ENCODE assay signal across 12 cellular contexts in the genomic region with DNA sequence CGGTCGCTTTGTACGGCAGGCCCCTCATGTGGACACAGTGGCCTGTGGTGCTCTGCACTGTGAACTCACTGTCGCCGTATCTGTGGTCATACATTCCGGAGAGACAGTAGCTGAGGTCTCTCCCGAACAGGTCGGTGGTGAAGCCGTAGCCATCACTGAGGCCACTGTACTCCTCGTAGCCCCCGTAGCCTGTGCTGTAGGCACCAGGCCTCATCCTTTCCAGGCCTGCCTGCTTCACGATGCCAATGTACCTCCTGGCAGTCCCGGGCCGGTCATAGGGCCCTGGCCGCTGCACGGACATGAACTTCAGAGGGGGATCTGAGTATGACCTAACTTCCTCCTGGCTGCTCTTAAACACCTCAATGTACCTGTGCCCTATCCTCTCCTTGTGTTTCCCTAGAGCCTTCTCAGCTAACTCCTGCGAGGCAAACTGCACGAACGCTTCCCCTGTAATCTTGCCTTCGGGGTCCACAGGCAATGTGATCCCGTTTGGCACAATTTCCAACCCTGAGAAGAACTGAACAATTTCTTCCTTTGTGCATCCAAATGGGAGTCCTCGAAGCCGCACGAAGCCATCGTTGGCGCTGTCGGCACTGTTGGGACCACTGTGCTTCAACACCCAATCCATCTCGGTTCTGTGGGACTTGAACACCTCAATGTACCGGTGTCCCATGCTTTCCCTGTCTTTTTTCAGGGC. TPM values are rescaled to one million over a fixed set of nuclear protein-coding genes. Genes with fewer than 3 reads are reported as not detected.
DNase-seq lines count a peak whose midpoint lies in the region; ATAC-seq and TF ChIP-seq lines count a peak whose summit lies in the region.
"Had no signal": no experiment of that assay in that cellular context is flagged by ENCODE, and none has a peak within 500 bp of the region (broad histone marks: within the 10 kb centered on the region; RNA-seq: fewer than 3 reads in every experiment).

No MANE protein-coding gene starts in this region.

- H3K27me3 ChIP-seq in IMR-90 (ENCODE audit: control insufficient read depth, insufficient read depth, low read length) = no peaks in the 10 kb centered on the region
- H3K27me3 ChIP-seq: adrenal gland, left lung had no signal

- H3K36me3 Mint-ChIP-seq in Calu3 (ENCODE audit: insufficient read depth, unreplicated experiment) = peaks cover 79% of the 10 kb centered on the region
- H3K36me3 Mint-ChIP-seq in central memory CD8-positive, alpha-beta T cell (ENCODE audit: insufficient read depth) = peaks cover 62% of the 10 kb centered on the region

- dilution Hi-C loops in IMR-90 (cut with HindIII; ENCODE audit: low sequenced_read_pairs, unreplicated experiment) = no loop called here

- no peak overlapping the region for H3K14ac ChIP-seq in IMR-90 (replicated peaks; ENCODE audit: low read depth, low read length)

- TSS peak; percentile 14 for BruUV-seq in Calu3 (replicated peaks; lab: Mats Ljungman, UMichigan)
- BruUV-seq in IMR-90 (replicated peaks; lab: Mats Ljungman, UMichigan) = TSS peak; percentile 76

- H3K56ac ChIP-seq in IMR-90 (ENCODE audit: extremely low read depth, insufficient read depth, low read length) = no peak overlapping the region

- no peak overlapping the region for H3K27ac ChIP-seq in IMR-90 (ENCODE audit: insufficient read depth, low read length)
- H3K27ac ChIP-seq: adrenal gland, left lung had no signal

- CTCF ChIA-PET in Calu3 (lab: Charles Lee) (interaction anchor here (0.5 kb wide), 1 partner anchor 468 kb away, joined by 4 read pairs; no protein-coding TSS in a partner anchor), IMR-90 (lab: Yijun Ruan, JAX) (no interaction called here)

- no peak overlapping the region for H3K18ac ChIP-seq in IMR-90 (ENCODE audit: low read depth, low read length)

- peaks cover 55% of the 10 kb centered on the region for H3K4me1 Mint-ChIP-seq in Calu3 (ENCODE audit: low read depth, unreplicated experiment)
- H3K4me1 Mint-ChIP-seq in central memory CD8-positive, alpha-beta T cell = peaks cover 66% of the 10 kb centered on the region

- WGBS in IMR-90 (ENCODE audit: extremely low coverage in 2 of 2, insufficient read length in 1 of 2), 2 experiments = 97% methylated on average over 23 of the region's 29 CpGs; no CpG with 5 or more reads in 1 of the 2 experiments

- POLR2A ChIA-PET in IMR-90 (lab: Charles Lee; ENCODE audit: unreplicated experiment) = no interaction called here

- peaks cover 52% of the 10 kb centered on the region for H3K36me3 ChIP-seq in IMR-90 (ENCODE audit: control insufficient read depth, insufficient read depth, low read length)

- no peak overlapping the region for H2BK120ac ChIP-seq in IMR-90 (ENCODE audit: low read depth, low read length)

- H2BK5ac ChIP-seq in IMR-90 (ENCODE audit: low read depth, low read length, poor library complexity, severe bottlenecking) = no peak overlapping the region

- DNase-seq in Calu3 = no peak
- no peak for DNase-seq in IMR-90
- DNase-seq in central memory CD8-positive, alpha-beta T cell (ENCODE audit: low spot score in 2 of 2) = no peak
- DNase-seq in posterior vena cava (ENCODE audit: low spot score) = peak; percentile 61
- DNase-seq in middle frontal gyrus (ENCODE audit: extremely low spot score, low spot score) = no peak
- DNase-seq: NCI-H1436 treated with DMSO at 0.1 percent for 48 hours, NCI-H526 had no signal

- intact Hi-C loops in Calu3 (cut with micrococcal nuclease; ENCODE audit: unreplicated experiment) (no loop called here), IMR-90 (cut with micrococcal nuclease) (no loop called here), posterior vena cava (cut with DNase I) (no loop called here)

- no peak overlapping the region for H3K4ac ChIP-seq in IMR-90 (ENCODE audit: low read depth, low read length)

- no peak overlapping the region for H4K5ac ChIP-seq in IMR-90 (ENCODE audit: low read depth, low read length)

- TF ChIP-seq POLR2A in IMR-90 (IDR thresholded peaks at IDR 0.05; ENCODE audit: low read depth, low read length) = no peak

- no peaks in the 10 kb centered on the region for H3K4me1 ChIP-seq in IMR-90 (ENCODE audit: control insufficient read depth, insufficient read depth, low read length)

- peaks cover 63% of the 10 kb centered on the region for H4K20me1 ChIP-seq in IMR-90 (ENCODE audit: insufficient read depth, low read length)

- peaks cover 29 to 44% of the 10 kb centered on the region in 2 experiments for H3K79me1 ChIP-seq in IMR-90 (ENCODE audit: low read depth in 1 of 2, low read length in 2 of 2)

- H3K4me2 ChIP-seq in IMR-90 (ENCODE audit: low read depth, low read length) = no peak overlapping the region

- H3K9me3 ChIP-seq in IMR-90 (ENCODE audit: control insufficient read depth, insufficient read depth, low read length) = no peaks in the 10 kb centered on the region
- H3K9me3 ChIP-seq: adrenal gland, left lung had no signal

- TF ChIP-seq RAD21 in IMR-90 (IDR thresholded peaks at IDR 0.05; ENCODE audit: low read length) = no peak

- H2AK9ac ChIP-seq in IMR-90 (replicated peaks; ENCODE audit: low read depth, low read length, poor library complexity) = no peak overlapping the region

- no peak overlapping the region for H4K8ac ChIP-seq in IMR-90 (ENCODE audit: low read depth in 2 of 2, low read length in 2 of 2)

- H3K27ac Mint-ChIP-seq in Calu3 (ENCODE audit: unreplicated experiment) = peak overlapping the region; percentile 77
- peak overlapping the region; percentile 89 for H3K27ac Mint-ChIP-seq in central memory CD8-positive, alpha-beta T cell (ENCODE audit: low read depth)

- no peak overlapping the region for H3K4me3 ChIP-seq in IMR-90 (ENCODE audit: insufficient read depth, low read depth, low read length)
- H3K4me3 ChIP-seq: adrenal gland, left lung had no signal

- H4K91ac ChIP-seq in IMR-90 (ENCODE audit: insufficient read depth, low read depth, low read length) = no peak overlapping the region

- H3K27me3 Mint-ChIP-seq in Calu3 (ENCODE audit: unreplicated experiment) = no peaks in the 10 kb centered on the region
- H3K27me3 Mint-ChIP-seq in central memory CD8-positive, alpha-beta T cell = no peaks in the 10 kb centered on the region

- H3K9me1 ChIP-seq in IMR-90 (ENCODE audit: insufficient read depth, low read length) = peaks cover 3% of the 10 kb centered on the region

- H3K23ac ChIP-seq in IMR-90 (ENCODE audit: low read depth, low read length) = no peak overlapping the region

- H3K9me3 Mint-ChIP-seq in Calu3 (ENCODE audit: low read depth, unreplicated experiment) = no peaks in the 10 kb centered on the region
- H3K9me3 Mint-ChIP-seq in central memory CD8-positive, alpha-beta T cell = no peaks in the 10 kb centered on the region

- no peak overlapping the region for H2AK5ac ChIP-seq in IMR-90 (ENCODE audit: low read depth, low read length)

- H3K9ac ChIP-seq in IMR-90 (ENCODE audit: low read depth, low read length) = no peak overlapping the region

- TF ChIP-seq CTCF in Calu3 (IDR thresholded peaks at IDR 0.05; ENCODE audit: unreplicated experiment) = no peak
- no peak for TF ChIP-seq CTCF in IMR-90 (conservative IDR thresholded peaks at IDR 0.05; ENCODE audit: low read depth, low read length)

- in situ Hi-C loops in IMR-90 (cut with MboI; ENCODE audit: low sequenced_read_pairs) = no loop called here

- no peak overlapping the region for H3K4me3 Mint-ChIP-seq in Calu3 (ENCODE audit: low read depth, unreplicated experiment)
- no peak overlapping the region for H3K4me3 Mint-ChIP-seq in central memory CD8-positive, alpha-beta T cell

- no peak overlapping the region for H2AFZ ChIP-seq in IMR-90 (replicated peaks; ENCODE audit: low read length, poor library complexity)

- no peak for ATAC-seq in IMR-90 (ENCODE audit: low read depth)
- no peak for ATAC-seq in central memory CD8-positive, alpha-beta T cell (replicated peaks; ENCODE audit: extremely low read depth, poor library complexity, severe bottlenecking)
- ATAC-seq in GM21529 (IDR thresholded peaks at IDR 0.05; ENCODE audit: unreplicated experiment) = no peak
- ATAC-seq in HG03460 (IDR thresholded peaks at IDR 0.05; ENCODE audit: unreplicated experiment) = no peak
- ATAC-seq: esophagus mucosa, left lung had no signal

- H2BK15ac ChIP-seq in IMR-90 (ENCODE audit: low read depth, low read length) = no peak overlapping the region

- no peak overlapping the region for H2BK20ac ChIP-seq in IMR-90 (ENCODE audit: low read depth, low read length)

TF ChIP-seq in IMR-90, 13 proteins besides CTCF, POLR2A, EP300 and RAD21 (continues in another document):
- no peak for TF ChIP-seq RFX5 (IDR thresholded peaks at IDR 0.05; ENCODE audit: low read depth, low read length)
- no peak for TF ChIP-seq MXI1 (IDR thresholded peaks at IDR 0.05; ENCODE audit: borderline replicate concordance, low read depth, low read length)
- TF ChIP-seq, protein P1, sequence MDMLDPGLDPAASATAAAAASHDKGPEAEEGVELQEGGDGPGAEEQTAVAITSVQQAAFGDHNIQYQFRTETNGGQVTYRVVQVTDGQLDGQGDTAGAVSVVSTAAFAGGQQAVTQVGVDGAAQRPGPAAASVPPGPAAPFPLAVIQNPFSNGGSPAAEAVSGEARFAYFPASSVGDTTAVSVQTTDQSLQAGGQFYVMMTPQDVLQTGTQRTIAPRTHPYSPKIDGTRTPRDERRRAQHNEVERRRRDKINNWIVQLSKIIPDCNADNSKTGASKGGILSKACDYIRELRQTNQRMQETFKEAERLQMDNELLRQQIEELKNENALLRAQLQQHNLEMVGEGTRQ (IDR thresholded peaks at IDR 0.05; ENCODE audit: low read depth, low read length) = no peak
- no peak for TF ChIP-seq NFE2L2 (IDR thresholded peaks at IDR 0.05; ENCODE audit: low read depth, low read length)
- TF ChIP-seq MAFK (IDR thresholded peaks at IDR 0.05; ENCODE audit: low read depth, low read length) = no peak
- no peak for TF ChIP-seq CHD1 (IDR thresholded peaks at IDR 0.05; ENCODE audit: low read depth, low read length)

RNA-seq across cellular contexts. Expression of gene FXYD4, which starts 15.7 kb away (rescaled TPM):
- total RNA-seq in Calu3 (2022) (not detected in 2 replicates), IMR-90 (2012; rRNA removed) (not detected in 2 replicates), posterior vena cava (not detected)
- not detected in 2 replicates for polyA plus RNA-seq in IMR-90 (2012; rRNA removed)
- not detected in 2 replicates for polyA plus RNA-seq in IMR-90 (2012; cell fraction: cytosol; rRNA removed)
- polyA plus RNA-seq in IMR-90 (2012; cell fraction: nucleus; rRNA removed; ENCODE audit: low replicate concordance) = not detected in 2 replicates
- total RNA-seq: esophagus mucosa had no signal
- polyA plus RNA-seq: adrenal gland had no signal

RNA-seq across cellular contexts. Expression of gene HNRNPF, which starts 21.9 kb away (rescaled TPM):
- total RNA-seq in Calu3 (2022) (256 and 275 TPM in 2 replicates), IMR-90 (2012; rRNA removed) (207 and 276 TPM in 2 replicates), posterior vena cava (100 to 1,000 TPM; 109 to 112 TPM)
- 147 and 169 TPM in 2 replicates for polyA plus RNA-seq in IMR-90 (2012; rRNA removed)
- polyA plus RNA-seq in IMR-90 (2012; cell fraction: cytosol; rRNA removed) = 75.0 and 90.4 TPM in 2 replicates
- 58.9 and 93.6 TPM in 2 replicates for polyA plus RNA-seq in IMR-90 (2012; cell fraction: nucleus; rRNA removed; ENCODE audit: low replicate concordance)

RNA-seq across cellular contexts. Expression of gene ZNF487, which starts 49.8 kb away (rescaled TPM):
- total RNA-seq in Calu3 (2022) (2.5 and 3.4 TPM in 2 replicates), IMR-90 (2012; rRNA removed) (2.5 and 2.7 TPM in 2 replicates), posterior vena cava (1 to 10 TPM; 4.8 to 6.5 TPM)
- polyA plus RNA-seq in IMR-90 (2012; rRNA removed) = 1.7 TPM in 2 replicates
- 1.0 and 2.7 TPM in 2 replicates for polyA plus RNA-seq in IMR-90 (2012; cell fraction: cytosol; rRNA removed)
- 0.98 and 2.6 TPM in 2 replicates for polyA plus RNA-seq in IMR-90 (2012; cell fraction: nucleus; rRNA removed; ENCODE audit: low replicate concordance)
